8 cellular contexts compared by ENCODE assay signal in the genomic region with DNA sequence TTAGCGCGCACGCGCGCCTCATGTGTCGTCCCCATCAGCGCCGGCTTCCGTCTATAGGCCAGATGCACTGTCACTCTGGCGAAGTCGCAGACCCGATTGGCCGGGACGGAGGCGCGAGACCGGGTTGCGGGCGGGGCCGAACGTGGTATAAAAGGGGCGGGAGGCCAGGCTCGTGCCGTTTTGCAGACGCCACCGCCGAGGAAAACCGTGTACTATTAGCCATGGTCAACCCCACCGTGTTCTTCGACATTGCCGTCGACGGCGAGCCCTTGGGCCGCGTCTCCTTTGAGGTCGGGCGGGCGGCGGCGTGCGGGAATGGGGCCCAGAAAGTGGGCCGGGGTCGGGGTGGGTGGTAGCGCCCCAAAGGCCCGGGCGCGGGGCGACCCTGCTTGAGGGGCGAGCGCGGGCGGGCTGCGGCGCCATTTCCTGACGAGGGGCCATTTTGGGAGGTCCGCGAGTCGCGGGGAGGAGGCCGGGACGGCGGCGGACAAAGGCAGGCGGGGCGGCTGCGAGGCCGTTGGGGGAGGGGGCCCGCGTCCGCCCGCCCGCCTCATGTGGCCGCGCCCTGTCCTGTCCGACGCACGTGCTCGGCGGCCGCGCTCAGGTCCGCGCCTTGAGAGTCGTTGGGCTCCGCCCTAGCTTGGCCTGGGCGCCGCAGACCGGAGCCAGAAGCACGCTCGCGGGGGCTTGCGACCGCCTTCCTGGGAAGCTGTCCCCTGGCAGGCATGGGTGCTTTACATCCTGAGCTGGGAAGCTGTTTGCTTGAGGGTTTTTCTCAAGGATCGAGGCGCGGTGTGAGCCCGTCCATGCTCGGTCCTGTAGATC. TPM values are rescaled to one million over a fixed set of nuclear protein-coding genes. Genes with fewer than 3 reads are reported as not detected.
DNase-seq lines count a peak whose midpoint lies in the region; ATAC-seq lines count a peak whose summit lies in the region.

PPIA (plus strand) TSS at position 178 of the 825 bp plus-strand sequence; CDS start at position 222, 44 bp downstream.

- peak; percentile 100 for DNase-seq in DMS 273 (lab: John Stamatoyannopoulos, UW; ENCODE audit: unreplicated experiment)
- DNase-seq in OCI-M1 (lab: John Stamatoyannopoulos, UW) = peak; percentile 95
- DNase-seq in activated T-cell treated with anti-CD3 and anti-CD28 coated beads for 24 hours (ENCODE audit: low read depth) = peak; percentile 98
- DNase-seq in epidermal melanocyte (ENCODE audit: insufficient read length, low spot score) = peak; percentile 98
- DNase-seq in middle frontal gyrus (ENCODE audit: extremely low spot score, low spot score) = peak; percentile 97
- peak; percentile 97 to 98 for DNase-seq in stimulated activated CD8-positive, alpha-beta memory T cell treated with anti-CD3 and anti-CD28 coated beads, Interleukin-2, amount 100 ng/mL, for 1 hour (ENCODE audit: low read depth in 2 of 2)

- H3K36me3 Mint-ChIP-seq in IgD-negative memory B cell = peaks cover 2% of the 10 kb centered on the region

- H3K9me3 Mint-ChIP-seq in IgD-negative memory B cell = no peaks in the 10 kb centered on the region

- H3K4me1 Mint-ChIP-seq in IgD-negative memory B cell = peaks cover 20 to 29% (median 22%) of the 10 kb centered on the region in 3 donors

- ATAC-seq in GM21528 (IDR thresholded peaks at IDR 0.05; ENCODE audit: low FRiP score, unreplicated experiment) = peak; percentile 87

- peak within 1 kb of the TSS; percentile 97 to 98 (median 97) for H3K27ac Mint-ChIP-seq in IgD-negative memory B cell

- H3K4me3 Mint-ChIP-seq in IgD-negative memory B cell = peak within 1 kb of the TSS; percentile 94 to 98 (median 96)

- no peaks in the 10 kb centered on the region for H3K27me3 Mint-ChIP-seq in IgD-negative memory B cell

RNA-seq across cellular contexts. Expression of gene PPIA, which starts in this region (rescaled TPM):
- 4,265 TPM for polyA plus RNA-seq in IgD-negative memory B cell

Comparison
In these comparisons a context has a peak if more than half of its experiments do, and no peak if none do; other contexts are left out.
1. Peak in every context shown above with its lines: DNase-seq and ATAC-seq.